Comparison of ENCODE assay signal across 8 cellular contexts in genomic region chr2:96325038-96325883, GRCh38. TPM values are rescaled to one million over a fixed set of nuclear protein-coding genes. Genes with fewer than 3 reads are reported as not detected.
DNase-seq lines count a peak whose midpoint lies in the region; ATAC-seq and TF ChIP-seq lines count a peak whose summit lies in the region.

ITPRIPL1 (plus strand) TSS chr2:96325317; CDS start chr2:96325840, 523 bp downstream.

- H3K4me1 Mint-ChIP-seq in activated CD8-positive, alpha-beta T cell treated with anti-CD3 and anti-CD28 coated beads, Interleukin-2, amount 10 ng/mL, durations not matched to agents 7 days and 5 days (ENCODE audit: low read depth): peaks cover 66% of the 10 kb centered on the region

- no peaks in the 10 kb centered on the region for H3K27me3 Mint-ChIP-seq in activated CD8-positive, alpha-beta T cell treated with anti-CD3 and anti-CD28 coated beads, Interleukin-2, amount 10 ng/mL, durations not matched to agents 7 days and 5 days (ENCODE audit: low read depth)

- WGBS in HUES64: 4% methylated on average over 58 of the region's 58 CpGs

- H3K36me3 Mint-ChIP-seq in activated CD8-positive, alpha-beta T cell treated with anti-CD3 and anti-CD28 coated beads, Interleukin-2, amount 10 ng/mL, durations not matched to agents 7 days and 5 days (ENCODE audit: low read depth): peaks cover 44% of the 10 kb centered on the region

- peak within 1 kb of the TSS; percentile 83 for H3K27ac Mint-ChIP-seq in activated CD8-positive, alpha-beta T cell treated with anti-CD3 and anti-CD28 coated beads, Interleukin-2, amount 10 ng/mL, durations not matched to agents 7 days and 5 days

- no peak within 1 kb of the TSS for H3K27ac ChIP-seq in HUES64 (ENCODE audit: low read depth, low read length)
- no peak within 1 kb of the TSS for H3K27ac ChIP-seq in parathyroid adenoma

- ATAC-seq in activated CD8-positive, alpha-beta T cell treated with anti-CD3 and anti-CD28 coated beads, Interleukin-2, amount 10 ng/mL, durations not matched to agents 7 days and 5 days: peak; percentile 35
- ATAC-seq in HG02938 (IDR thresholded peaks at IDR 0.05; ENCODE audit: unreplicated experiment): no peak

- peak within 1 kb of the TSS; percentile 62 for H2AFZ ChIP-seq in parathyroid adenoma

- H3K79me2 ChIP-seq in parathyroid adenoma: no peaks in the 10 kb centered on the region

- H3K9me3 ChIP-seq in HUES64 (ENCODE audit: insufficient read depth, low read depth, low read length) (no peaks in the 10 kb centered on the region), parathyroid adenoma (ENCODE audit: control insufficient read depth, low read length) (no peaks in the 10 kb centered on the region)

- POLR2A ChIA-PET in activated CD8-positive, alpha-beta T cell treated with anti-CD3 and anti-CD28 coated beads, Interleukin-2, amount 10 ng/mL, durations not matched to agents 7 days and 5 days (lab: Charles Lee): interaction anchor here (0.8 to 5.5 kb wide), 11 partner anchors 10 to 436 kb away, joined by 3 to 51 read pairs (median 4); partner anchors contain the start of genes NCAPH and SNRNP200

- no peak for TF ChIP-seq CTCF in foreskin fibroblast (IDR thresholded peaks at IDR 0.05; ENCODE audit: low read depth, low read length)
- no peak for TF ChIP-seq CTCF in parathyroid adenoma (IDR thresholded peaks at IDR 0.05)

- CTCF ChIA-PET in activated CD8-positive, alpha-beta T cell treated with anti-CD3 and anti-CD28 coated beads, Interleukin-2, amount 10 ng/mL, durations not matched to agents 7 days and 5 days (lab: Charles Lee): interaction anchor here (1.2 to 3.0 kb wide), 7 partner anchors 8 to 229 kb away, joined by 3 to 14 read pairs (median 4); partner anchors contain the start of genes NCAPH and SNRNP200

- H3K27me3 ChIP-seq in HUES64 (ENCODE audit: insufficient read depth, low read length): peaks cover 61% of the 10 kb centered on the region
- no peaks in the 10 kb centered on the region for H3K27me3 ChIP-seq in parathyroid adenoma (ENCODE audit: control insufficient read depth, insufficient read depth, low read length)

- H3K36me3 ChIP-seq in HUES64 (ENCODE audit: insufficient read depth, low read length): peaks cover 14% of the 10 kb centered on the region
- no peaks in the 10 kb centered on the region for H3K36me3 ChIP-seq in parathyroid adenoma (ENCODE audit: control insufficient read depth, insufficient read depth, low read length)

- H3K4me3 Mint-ChIP-seq in activated CD8-positive, alpha-beta T cell treated with anti-CD3 and anti-CD28 coated beads, Interleukin-2, amount 10 ng/mL, durations not matched to agents 7 days and 5 days: peak within 1 kb of the TSS; percentile 86

- peak within 1 kb of the TSS; percentile 66 for H3K9ac ChIP-seq in HUES64 (ENCODE audit: low read depth, low read length)
- no peak within 1 kb of the TSS for H3K9ac ChIP-seq in parathyroid adenoma

- peak within 1 kb of the TSS; percentile 32 for H3K4me2 ChIP-seq in parathyroid adenoma (ENCODE audit: low read length)

- H3K4me1 ChIP-seq in HUES64 (ENCODE audit: insufficient read depth, low read length) (peaks cover 8% of the 10 kb centered on the region; the same call in 1 of the 2 replicates), parathyroid adenoma (peaks cover 7% of the 10 kb centered on the region)

- DNase-seq in DMS114 treated with DMSO at 0.1 percent for 48 hours (lab: John Stamatoyannopoulos, UW; ENCODE audit: unreplicated experiment) (peak; percentile 23), foreskin fibroblast (peak in 1 of 2 donors; percentile 51), SHP77 (lab: John Stamatoyannopoulos, UW) (no peak)
- DNase-seq in activated CD8-positive, alpha-beta T cell treated with anti-CD3 and anti-CD28 coated beads, Interleukin-2, amount 10 ng/mL, durations not matched to agents 7 days and 5 days: peak; percentile 48
- DNase-seq in central memory CD4-positive, alpha-beta T cell: no peak

- no peaks in the 10 kb centered on the region for H3K9me3 Mint-ChIP-seq in activated CD8-positive, alpha-beta T cell treated with anti-CD3 and anti-CD28 coated beads, Interleukin-2, amount 10 ng/mL, durations not matched to agents 7 days and 5 days (ENCODE audit: insufficient read depth)

- peak within 1 kb of the TSS; percentile 71 for H3K4me3 ChIP-seq in HUES64 (ENCODE audit: low read length)
- H3K4me3 ChIP-seq in foreskin fibroblast (ENCODE audit: low read depth in 1 of 2, low read length in 2 of 2): peak within 1 kb of the TSS; percentile 50 to 60
- H3K4me3 ChIP-seq in parathyroid adenoma (ENCODE audit: low read depth, low read length): peak within 1 kb of the TSS; percentile 8

RNA-seq across cellular contexts. Expression of gene ITPRIPL1, which starts in this region (rescaled TPM):
- polyA plus RNA-seq in HUES64 (2013, experiment 1 of 2): 5.9 TPM
- 7.0 TPM for polyA plus RNA-seq in HUES64 (2013, experiment 2 of 2)
- total RNA-seq in activated CD8-positive, alpha-beta T cell treated with anti-CD3 and anti-CD28 coated beads, Interleukin-2, amount 10 ng/mL, durations not matched to agents 7 days and 5 days: 10 to 100 TPM; 43.4 to 43.5 TPM

Comparison
In these comparisons a context has a peak if more than half of its experiments do, and no peak if none do; other contexts are left out.
1. DNase-seq: peak in DMS114 treated with DMSO at 0.1 percent for 48 hours (single experiment) and activated CD8-positive, alpha-beta T cell treated with anti-CD3 and anti-CD28 coated beads, Interleukin-2, amount 10 ng/mL, durations not matched to agents 7 days and 5 days (single experiment); none in central memory CD4-positive, alpha-beta T cell (single experiment) and SHP77 (0 of 2).
2. H3K4me3 ChIP-seq: peak in every context shown above with its lines; median percentile 71 in HUES64; 55 in foreskin fibroblast; 8 in parathyroid adenoma.